ENCODE assay signal across 19 cellular contexts in genomic region chr22:22125579-22126468, GRCh38.
DNase-seq lines count a peak whose midpoint lies in the region; ATAC-seq, FAIRE-seq and TF ChIP-seq lines count a peak whose summit lies in the region.
"Had no signal": no experiment of that assay in that cellular context is flagged by ENCODE, and none has a peak within 500 bp of the region (broad histone marks: within the 10 kb centered on the region; RNA-seq: fewer than 3 reads in every experiment).

No MANE protein-coding gene starts in this region.

- H3K27ac Mint-ChIP-seq in GM23338: no peak overlapping the region
- H3K27ac Mint-ChIP-seq: CD8-positive, alpha-beta memory T cell had no signal

- no TSS peak for BruUV-seq in PC-3 (replicated peaks; lab: Mats Ljungman, UMichigan)
- BruUV-seq in HepG2 (replicated peaks; lab: Mats Ljungman, UMichigan): no TSS peak

- H3K4me1 ChIP-seq in GM23338 (ENCODE audit: insufficient read depth): peaks cover 2% of the 10 kb centered on the region; the same call in 1 of the 2 replicates
- no peaks in the 10 kb centered on the region for H3K4me1 ChIP-seq in PC-3 (ENCODE audit: insufficient read depth, low read length)
- H3K4me1 ChIP-seq in HepG2 (ENCODE audit: insufficient read depth, low read length): no peaks in the 10 kb centered on the region

- TF ChIP-seq RAD21 in HepG2 (CRISPR knock-in tag; IDR thresholded peaks at IDR 0.05): no peak

- peak; percentile 26 for DNase-seq in D341Med (ENCODE audit: low spot score)
- DNase-seq in GM23338 (ENCODE audit: low spot score): no peak
- DNase-seq in PC-3: no peak
- no peak for DNase-seq in HepG2 (ENCODE audit: low spot score)
- no peak for DNase-seq in NCI-H2107 (lab: John Stamatoyannopoulos, UW)
- no peak for DNase-seq in central memory CD4-positive, alpha-beta T cell
- DNase-seq in NOMO-1 treated with DMSO at 0.1 percent for 48 hours (lab: John Stamatoyannopoulos, UW; ENCODE audit: unreplicated experiment): no peak
- DNase-seq: ACHN; C1 segment of cervical spinal cord; CD8-positive, alpha-beta memory T cell; HCEC 1CT; KG1; MV-4-11; NCI-H1694 treated with DMSO at 0.1 percent for 48 hours; NCI-H345; NCI-H524 treated with DMSO at 0.1 percent for 48 hours; Right ventricle myocardium superior had no signal

- no peak overlapping the region for H3K27ac ChIP-seq in GM23338 (ENCODE audit: low read depth)
- no peak overlapping the region for H3K27ac ChIP-seq in PC-3 (ENCODE audit: low read length)
- H3K27ac ChIP-seq in HepG2 (ENCODE audit: extremely low read length, insufficient read depth, low read length): no peak overlapping the region
- H3K27ac ChIP-seq: SK-N-MC had no signal

- TF ChIP-seq POLR2A in HepG2 (IDR thresholded peaks at IDR 0.05; ENCODE audit: insufficient read depth in 1 of 2, low read depth in 2 of 2, low read length in 2 of 2): no peak

- TF ChIP-seq EP300 in HepG2 (IDR thresholded peaks at IDR 0.05; ENCODE audit: low read depth in 2 of 2, low read length in 2 of 2) (no peak), HepG2 (CRISPR knock-in tag; IDR thresholded peaks at IDR 0.05; ENCODE audit: borderline replicate concordance) (no peak)

- POLR2A ChIA-PET in PC-3 (lab: Charles Lee; ENCODE audit: unreplicated experiment): no interaction called here
- POLR2A ChIA-PET in HepG2 (lab: Yijun Ruan, JAX): no interaction called here

- CTCF ChIA-PET in PC-3 (lab: Charles Lee) (interaction anchor here (0.6 kb wide), 1 partner anchor 79 kb away, joined by 3 read pairs; no protein-coding TSS in a partner anchor), HepG2 (lab: Yijun Ruan, JAX; ENCODE audit: low intra/inter-chr PET ratio, low total read pairs) (no interaction called here)

- H3K9ac ChIP-seq in PC-3 (ENCODE audit: low read length): no peak overlapping the region
- H3K9ac ChIP-seq in HepG2 (ENCODE audit: insufficient read depth, low read depth, low read length): no peak overlapping the region

- TF ChIP-seq CTCF in GM23338 (conservative IDR thresholded peaks at IDR 0.05; ENCODE audit: low read depth in 2 of 2): no peak
- 0 out of 2 replicates have a peak, but pooled peaks have one; percentile 15 for TF ChIP-seq CTCF in PC-3 (conservative IDR thresholded peaks at IDR 0.05; ENCODE audit: low read depth, low read length)
- TF ChIP-seq CTCF in HepG2 (CRISPR knock-in tag; IDR thresholded peaks at IDR 0.05): 0 out of 2 replicates have a peak, but pooled peaks have one; percentile 11

- ATAC-seq in GM23338 (peak; percentile 54), PC-3 (no peak), HepG2 (no peak; the same call in 2 of the 3 replicates)

- H3K9me3 ChIP-seq in PC-3 (ENCODE audit: low read length) (no peaks in the 10 kb centered on the region), HepG2 (ENCODE audit: low read length) (no peaks in the 10 kb centered on the region)

- H3K9me2 ChIP-seq in GM23338 (ENCODE audit: insufficient read depth) (no peaks in the 10 kb centered on the region), PC-3 (replicated peaks; ENCODE audit: low read length) (no peaks in the 10 kb centered on the region)

- H3K36me3 Mint-ChIP-seq in GM23338 (ENCODE audit: low read depth): no peaks in the 10 kb centered on the region
- H3K36me3 Mint-ChIP-seq: CD8-positive, alpha-beta memory T cell had no signal

- H3K4me3 ChIP-seq in GM23338 (no peak overlapping the region), PC-3 (ENCODE audit: low read length) (no peak overlapping the region), HepG2 (replicated peaks in 1 of 3; ENCODE audit: insufficient read depth in 1 of 3, low read depth in 2 of 3, low read length in 3 of 3) (no peak overlapping the region)
- H3K4me3 ChIP-seq: SK-N-MC had no signal

- no peaks in the 10 kb centered on the region; the same call in 1 of the 2 replicates for H4K20me1 ChIP-seq in GM23338 (replicated peaks; ENCODE audit: insufficient read depth)
- no peaks in the 10 kb centered on the region for H4K20me1 ChIP-seq in PC-3 (ENCODE audit: low read length)
- no peaks in the 10 kb centered on the region for H4K20me1 ChIP-seq in HepG2 (ENCODE audit: insufficient read depth, low read length)

- FAIRE-seq in HepG2 (lab: Jason Lieb, UNC): no peak
- FAIRE-seq: D721Med had no signal

- H3K27me3 Mint-ChIP-seq in GM23338 (ENCODE audit: insufficient read depth, low read depth, poor library complexity): peaks cover 78% of the 10 kb centered on the region

- H3K27me3 ChIP-seq in GM23338 (ENCODE audit: insufficient read depth) (peaks cover 96% of the 10 kb centered on the region), PC-3 (ENCODE audit: low read length) (no peaks in the 10 kb centered on the region; the same call in 1 of the 2 replicates), HepG2 (ENCODE audit: control insufficient read depth in 1 of 2, insufficient read depth in 2 of 2, low read length in 2 of 2) (peaks cover 0 to 4% of the 10 kb centered on the region in 2 experiments; a peak in 1 of 5 replicates)

- H3K4me1 Mint-ChIP-seq in GM23338: peaks cover 11% of the 10 kb centered on the region
- H3K4me1 Mint-ChIP-seq: CD8-positive, alpha-beta memory T cell had no signal

- H3F3A ChIP-seq in GM23338 (replicated peaks; ENCODE audit: low read depth): no peaks in the 10 kb centered on the region
- no peaks in the 10 kb centered on the region for H3F3A ChIP-seq in PC-3 (ENCODE audit: low read length, unreplicated experiment)

- H3K4me2 ChIP-seq in GM23338 (no peak overlapping the region), PC-3 (ENCODE audit: low read length) (no peak overlapping the region), HepG2 (ENCODE audit: low read depth, low read length) (no peak overlapping the region)

- no peak overlapping the region; the same call in 2 of the 3 replicates for H3K4me3 Mint-ChIP-seq in GM23338
- H3K4me3 Mint-ChIP-seq: CD8-positive, alpha-beta memory T cell had no signal

- WGBS in HepG2 (ENCODE audit: low lambda C conversion rate): 32% methylated on average over 4 of the region's 24 CpGs

- in situ Hi-C loops in HepG2 (cut with HindIII; ENCODE audit: extremely low pct_ligation_motif_present, low pct_unique_long_range_greater_than_20kb): no loop called here

- intact Hi-C loops in PC-3 (cut with micrococcal nuclease): no loop called here
- intact Hi-C loops in HepG2 (cut with micrococcal nuclease; ENCODE audit: unreplicated experiment): no loop called here

- H3K79me2 ChIP-seq in GM23338 (replicated peaks; ENCODE audit: insufficient read depth) (no peaks in the 10 kb centered on the region), PC-3 (ENCODE audit: low read length) (no peaks in the 10 kb centered on the region), HepG2 (ENCODE audit: insufficient read depth, low read length) (no peaks in the 10 kb centered on the region)

- H2AFZ ChIP-seq in GM23338: no peak overlapping the region
- H2AFZ ChIP-seq in PC-3 (ENCODE audit: low read length): no peak overlapping the region
- H2AFZ ChIP-seq in HepG2 (ENCODE audit: low read length): no peak overlapping the region

- H3K9me3 Mint-ChIP-seq in GM23338: no peaks in the 10 kb centered on the region
- H3K9me3 Mint-ChIP-seq: CD8-positive, alpha-beta memory T cell had no signal

- H3K36me3 ChIP-seq in GM23338 (ENCODE audit: insufficient read depth) (no peaks in the 10 kb centered on the region), PC-3 (ENCODE audit: low read depth, low read length) (no peaks in the 10 kb centered on the region), HepG2 (replicated peaks in 1 of 2; ENCODE audit: control insufficient read depth in 1 of 2, insufficient read depth in 2 of 2, low read length in 2 of 2) (no peaks in the 10 kb centered on the region)

TF ChIP-seq in GM23338, 12 proteins besides CTCF, POLR2A, EP300 and RAD21 (continues in another document):
- TF ChIP-seq ZNF114 (CRISPR knock-in tag; IDR thresholded peaks at IDR 0.05) (no peak), JUNB (IDR thresholded peaks at IDR 0.05; ENCODE audit: unreplicated experiment) (no peak), CREB1 (CRISPR knock-in tag; IDR thresholded peaks at IDR 0.05; ENCODE audit: low read depth) (no peak)

TF ChIP-seq in HepG2, 621 proteins besides CTCF, POLR2A, EP300 and RAD21:
- TF ChIP-seq TCF12 (IDR thresholded peaks at IDR 0.05) (no peak), TCF12 (CRISPR knock-in tag; IDR thresholded peaks at IDR 0.05) (no peak)

Comparison
In these comparisons a context has a peak if more than half of its experiments do, and no peak if none do; other contexts are left out.
1. CTCF ChIP-seq: peak in PC-3 (single experiment) and HepG2 (single experiment); none in GM23338 (0 of 2).